1 cellular context compared by ENCODE assay signal in genomic region chr16:66874079-66874775, GRCh38.
TF ChIP-seq lines count a peak whose summit lies in the region.

No MANE protein-coding gene starts in this region.

TF ChIP-seq in H1, 55 proteins besides CTCF, POLR2A, EP300 and RAD21 (continued from another document):
- TF ChIP-seq CHD7 (IDR thresholded peaks at IDR 0.05; ENCODE audit: insufficient replicate concordance, low read length) (no peak), SIRT6 (IDR thresholded peaks at IDR 0.05; ENCODE audit: low read length) (no peak), JUND (IDR thresholded peaks at IDR 0.05; ENCODE audit: low read length) (no peak), POLR2AphosphoS5 (IDR thresholded peaks at IDR 0.05; ENCODE audit: low read depth, low read length) (no peak), TEAD4 (IDR thresholded peaks at IDR 0.05; ENCODE audit: low read depth, low read length) (no peak), TAF1 (IDR thresholded peaks at IDR 0.05; ENCODE audit: low read depth, low read length) (no peak), KDM4A (IDR thresholded peaks at IDR 0.05; ENCODE audit: low read depth, low read length, severe bottlenecking) (no peak), RFX5 (IDR thresholded peaks at IDR 0.05; ENCODE audit: borderline replicate concordance, low read depth, low read length) (no peak), FOSL1 (IDR thresholded peaks at IDR 0.05; ENCODE audit: insufficient read depth, low read depth, low read length) (no peak), SP4 (IDR thresholded peaks at IDR 0.05; ENCODE audit: low read length) (no peak)
